Comparison of ENCODE assay signal across 21 cellular contexts in genomic region chr9:134245179-134245578, GRCh38.
"Had no signal": no experiment of that assay in that cellular context is flagged by ENCODE, and none has a peak within 500 bp of the region (broad histone marks: within the 10 kb centered on the region; RNA-seq: fewer than 3 reads in every experiment).

No MANE protein-coding gene starts in this region.

- H3K27me3 Mint-ChIP-seq: activated CD4-positive, alpha-beta T cell treated with anti-CD3 and anti-CD28 coated beads for 36 hours had no signal

- H3K4me3 ChIP-seq: adrenal gland, ascending aorta, transverse colon had no signal

- H3K27me3 ChIP-seq: adrenal gland, ascending aorta had no signal

- H3K27ac ChIP-seq: adrenal gland, ascending aorta, brain microvascular endothelial cell, transverse colon had no signal

- H3K27ac Mint-ChIP-seq: activated naive CD8-positive, alpha-beta T cell; activated T-cell treated with anti-CD3 and anti-CD28 coated beads, Interleukin-2, amount 50 U/mL, for 24 hours; activated T-helper 2 cell treated with anti-CD3 and anti-CD28 coated beads, Interferon-gamma antibody, Interleukin-2, Interleukin-4, amounts not matched to agents 10 μg/mL and 5 μg/mL and 100 μg/mL, durations not matched to agents 14 hours and 24 hours and 36 hours; stimulated activated naive CD8-positive, alpha-beta T cell treated with anti-CD3 and anti-CD28 coated beads, Interleukin-15, amount 100 ng/mL, for 72 hours had no signal

- ATAC-seq: activated CD4-positive, alpha-beta T cell treated with anti-CD3 and anti-CD28 coated beads for 36 hours; stimulated activated naive CD8-positive, alpha-beta T cell treated with anti-CD3 and anti-CD28 coated beads, Interleukin-15, amount 100 ng/mL, for 72 hours had no signal

- FAIRE-seq: urothelium cell line had no signal

- H3K4me1 ChIP-seq: adrenal gland, ascending aorta had no signal

- H3K4me3 Mint-ChIP-seq: activated CD4-positive, alpha-beta T cell treated with anti-CD3 and anti-CD28 coated beads for 36 hours; activated naive CD8-positive, alpha-beta T cell; activated T-cell treated with anti-CD3 and anti-CD28 coated beads, Interleukin-2, amount 50 U/mL, for 24 hours; stimulated activated naive CD8-positive, alpha-beta T cell treated with anti-CD3 and anti-CD28 coated beads, Interleukin-15, amount 100 ng/mL, for 72 hours had no signal

- DNase-seq: activated CD4-positive, alpha-beta T cell treated with anti-CD3 and anti-CD28 coated beads for 36 hours; activated CD4-positive, alpha-beta T cell treated with anti-CD3 and anti-CD28 coated beads, Interleukin-2, amount 50 U/mL, for 4 hours; activated CD8-positive, alpha-beta memory T cell treated with anti-CD3 and anti-CD28 coated beads for 24 hours; activated CD8-positive, alpha-beta memory T cell treated with anti-CD3 and anti-CD28 coated beads, Interleukin-2, amount 50 U/mL, for 4 hours; activated naive CD4-positive, alpha-beta T cell; activated T-cell treated with anti-CD3 and anti-CD28 coated beads, Interleukin-2, amount 50 U/mL, for 24 hours; adrenal gland; brain microvascular endothelial cell; caudate nucleus; dermis blood vessel endothelial cell; effector memory CD4-positive, alpha-beta T cell; foreskin melanocyte; occipital lobe; stimulated activated CD4-positive, alpha-beta T cell treated with anti-CD3 and anti-CD28 coated beads, Interleukin-4, amount 100 ng/mL, for 1 hour; stimulated activated naive CD8-positive, alpha-beta T cell treated with anti-CD3 and anti-CD28 coated beads, Interleukin-15, amount 100 ng/mL, for 72 hours; T-helper 9 cell; transverse colon had no signal

- H3K36me3 ChIP-seq: adrenal gland, ascending aorta, brain microvascular endothelial cell, transverse colon had no signal
